12 cellular contexts compared by ENCODE assay signal in genomic region chr17:29048440-29049360, GRCh38. TPM values are rescaled to one million over a fixed set of nuclear protein-coding genes. Genes with fewer than 3 reads are reported as not detected.
A peak's percentile ranks its signal among the peaks of the same experiment; 100 is the strongest.
DNase-seq lines count a peak whose midpoint lies in the region; ATAC-seq and TF ChIP-seq lines count a peak whose summit lies in the region.
"Had no signal": no experiment of that assay in that cellular context is flagged by ENCODE, and none has a peak within 500 bp of the region (broad histone marks: within the 10 kb centered on the region; RNA-seq: fewer than 3 reads in every experiment).

No MANE protein-coding gene starts in this region.

- peaks cover 3 to 8% of the 10 kb centered on the region in 2 donors for H3K27me3 Mint-ChIP-seq in natural killer cell treated with Interleukin-12 subunit alpha and Interleukin-12 subunit beta and Interleukin-15 and Interleukin-18, amount 100 ng/mL, for 72 hours

- no peak overlapping the region for H3K18ac ChIP-seq in IMR-90 (ENCODE audit: low read depth, low read length)

- H3K27ac ChIP-seq in BLaER1 (peak overlapping the region; percentile 8; the same call in 1 of the 2 replicates), IMR-90 (ENCODE audit: insufficient read depth, low read length) (no peak overlapping the region)
- H3K27ac ChIP-seq: esophagus squamous epithelium had no signal

- no peak overlapping the region for H4K5ac ChIP-seq in IMR-90 (ENCODE audit: low read depth, low read length)

- H3K4me3 ChIP-seq in BLaER1 (no peak overlapping the region), IMR-90 (ENCODE audit: insufficient read depth, low read depth, low read length) (no peak overlapping the region)
- H3K4me3 ChIP-seq: esophagus squamous epithelium had no signal

- TF ChIP-seq RAD21 in IMR-90 (IDR thresholded peaks at IDR 0.05; ENCODE audit: low read length), result no peak

- H3K4me3 Mint-ChIP-seq in natural killer cell treated with Interleukin-12 subunit alpha and Interleukin-12 subunit beta and Interleukin-15 and Interleukin-18, amount 100 ng/mL, for 72 hours, result no peak overlapping the region

- H3K4ac ChIP-seq in IMR-90 (ENCODE audit: low read depth, low read length), result no peak overlapping the region

- no TSS peak for BruUV-seq in IMR-90 (replicated peaks; lab: Mats Ljungman, UMichigan)

- no peak overlapping the region for H2BK15ac ChIP-seq in IMR-90 (ENCODE audit: low read depth, low read length)

- CTCF ChIA-PET in IMR-90 (lab: Yijun Ruan, JAX), result interaction anchor here (0.6 kb wide), 1 partner anchor 14 kb away, joined by 4 read pairs; no protein-coding TSS in a partner anchor

- no peak overlapping the region for H2BK5ac ChIP-seq in IMR-90 (ENCODE audit: low read depth, low read length, poor library complexity, severe bottlenecking)

- POLR2A ChIA-PET in IMR-90 (lab: Charles Lee; ENCODE audit: unreplicated experiment), result no interaction called here

- ATAC-seq in IMR-90 (ENCODE audit: low read depth) (no peak; the same call in 1 of the 2 replicates), GM18868 (IDR thresholded peaks at IDR 0.05; ENCODE audit: unreplicated experiment) (no peak), HG03439 (IDR thresholded peaks at IDR 0.05; ENCODE audit: unreplicated experiment) (no peak)
- no peak for ATAC-seq in natural killer cell treated with Interleukin-12 subunit alpha and Interleukin-12 subunit beta and Interleukin-15 and Interleukin-18, amount 100 ng/mL, for 72 hours

- TF ChIP-seq POLR2A in IMR-90 (IDR thresholded peaks at IDR 0.05; ENCODE audit: low read depth, low read length), result no peak

- H3K27me3 ChIP-seq in BLaER1 (no peaks in the 10 kb centered on the region), IMR-90 (ENCODE audit: control insufficient read depth, insufficient read depth, low read length) (peaks cover 80% of the 10 kb centered on the region)

- H3K27ac Mint-ChIP-seq in natural killer cell treated with Interleukin-12 subunit alpha and Interleukin-12 subunit beta and Interleukin-15 and Interleukin-18, amount 100 ng/mL, for 72 hours, result no peak overlapping the region

- no peak overlapping the region for H2BK120ac ChIP-seq in IMR-90 (ENCODE audit: low read depth, low read length)

- no peak overlapping the region for H4K91ac ChIP-seq in IMR-90 (ENCODE audit: insufficient read depth, low read depth, low read length)

- H3K79me1 ChIP-seq in IMR-90 (ENCODE audit: low read depth in 1 of 2, low read length in 2 of 2), result no peaks in the 10 kb centered on the region

- H3K4me2 ChIP-seq in BLaER1 (peak overlapping the region; percentile 49), IMR-90 (ENCODE audit: low read depth, low read length) (no peak overlapping the region)

- no peak overlapping the region for H4K8ac ChIP-seq in IMR-90 (ENCODE audit: low read depth in 2 of 2, low read length in 2 of 2)

- H3K9me3 Mint-ChIP-seq in natural killer cell treated with Interleukin-12 subunit alpha and Interleukin-12 subunit beta and Interleukin-15 and Interleukin-18, amount 100 ng/mL, for 72 hours, result no peaks in the 10 kb centered on the region

- dilution Hi-C loops in IMR-90 (cut with HindIII; ENCODE audit: low sequenced_read_pairs, unreplicated experiment), result no loop called here

- H3K23ac ChIP-seq in IMR-90 (ENCODE audit: low read depth, low read length), result no peak overlapping the region

- no peak overlapping the region for H2AK5ac ChIP-seq in IMR-90 (ENCODE audit: low read depth, low read length)

- H3K4me1 Mint-ChIP-seq in natural killer cell treated with Interleukin-12 subunit alpha and Interleukin-12 subunit beta and Interleukin-15 and Interleukin-18, amount 100 ng/mL, for 72 hours (ENCODE audit: low read depth in 2 of 2), result peaks cover 3 to 6% of the 10 kb centered on the region in 2 donors

- H2AK9ac ChIP-seq in IMR-90 (replicated peaks; ENCODE audit: low read depth, low read length, poor library complexity), result no peak overlapping the region

- no peaks in the 10 kb centered on the region for H3K36me3 ChIP-seq in BLaER1
- no peaks in the 10 kb centered on the region for H3K36me3 ChIP-seq in IMR-90 (ENCODE audit: control insufficient read depth, insufficient read depth, low read length)
- H3K36me3 ChIP-seq: esophagus squamous epithelium had no signal

- H3K36me3 Mint-ChIP-seq in natural killer cell treated with Interleukin-12 subunit alpha and Interleukin-12 subunit beta and Interleukin-15 and Interleukin-18, amount 100 ng/mL, for 72 hours, result no peaks in the 10 kb centered on the region

- H3K9me1 ChIP-seq in IMR-90 (ENCODE audit: insufficient read depth, low read length), result peaks cover 2% of the 10 kb centered on the region; the same call in 1 of the 2 replicates

- H2BK20ac ChIP-seq in IMR-90 (ENCODE audit: low read depth, low read length), result no peak overlapping the region

- H3K9ac ChIP-seq in BLaER1 (peak overlapping the region; percentile 3; the same call in 1 of the 2 replicates), IMR-90 (ENCODE audit: low read depth, low read length) (no peak overlapping the region)

- H3K56ac ChIP-seq in IMR-90 (ENCODE audit: extremely low read depth, insufficient read depth, low read length), result no peak overlapping the region

- in situ Hi-C loops in IMR-90 (cut with MboI; ENCODE audit: low sequenced_read_pairs), result loop anchor here (10.0 kb wide), 1 partner anchor 56 kb away; no protein-coding TSS in a partner anchor

- no peak for TF ChIP-seq CTCF in IMR-90 (conservative IDR thresholded peaks at IDR 0.05; ENCODE audit: low read depth, low read length)

- DNase-seq in IMR-90 (peak; percentile 32), RPMI7951 (ENCODE audit: low read depth) (peak; percentile 97), kidney tubule cell (ENCODE audit: low spot score) (peak; percentile 59), middle frontal gyrus (ENCODE audit: extremely low spot score, low spot score) (no peak)
- DNase-seq in natural killer cell treated with Interleukin-12 subunit alpha and Interleukin-12 subunit beta and Interleukin-15 and Interleukin-18, amount 100 ng/mL, for 72 hours (ENCODE audit: low spot score), result no peak
- DNase-seq: amniotic stem cell, esophagus squamous epithelium, Right ventricle myocardium superior had no signal

- H3K4me1 ChIP-seq in BLaER1, result peaks cover 40% of the 10 kb centered on the region
- no peaks in the 10 kb centered on the region for H3K4me1 ChIP-seq in IMR-90 (ENCODE audit: control insufficient read depth, insufficient read depth, low read length)
- H3K4me1 ChIP-seq: esophagus squamous epithelium had no signal

- no peak overlapping the region for H3K14ac ChIP-seq in IMR-90 (replicated peaks; ENCODE audit: low read depth, low read length)

- H4K20me1 ChIP-seq in BLaER1, result no peaks in the 10 kb centered on the region
- no peaks in the 10 kb centered on the region for H4K20me1 ChIP-seq in IMR-90 (ENCODE audit: insufficient read depth, low read length)

- intact Hi-C loops in IMR-90 (cut with micrococcal nuclease), result loop anchor here (10.0 kb wide), 1 partner anchor 84 kb away; no protein-coding TSS in a partner anchor

- H3K9me3 ChIP-seq in BLaER1, result no peaks in the 10 kb centered on the region
- H3K9me3 ChIP-seq in IMR-90 (ENCODE audit: control insufficient read depth, insufficient read depth, low read length), result no peaks in the 10 kb centered on the region; the same call in 1 of the 2 replicates
- H3K9me3 ChIP-seq: esophagus squamous epithelium had no signal

- 40% methylated on average over 1 of the region's 10 CpGs; no CpG with 5 or more reads in 1 of the 2 experiments for WGBS in IMR-90 (ENCODE audit: extremely low coverage in 2 of 2, insufficient read length in 1 of 2), 2 experiments

- H2AFZ ChIP-seq in IMR-90 (replicated peaks; ENCODE audit: low read length, poor library complexity), result no peak overlapping the region

TF ChIP-seq in IMR-90, 13 proteins besides CTCF, POLR2A, EP300 and RAD21 (continues in another document):
- TF ChIP-seq MXI1 (IDR thresholded peaks at IDR 0.05; ENCODE audit: borderline replicate concordance, low read depth, low read length), result no peak
- TF ChIP-seq SMC3 (IDR thresholded peaks at IDR 0.05; ENCODE audit: low read depth, low read length), result no peak
- TF ChIP-seq ELK1 (IDR thresholded peaks at IDR 0.05; ENCODE audit: borderline replicate concordance, low read depth, low read length), result no peak
- TF ChIP-seq USF2 (IDR thresholded peaks at IDR 0.05; ENCODE audit: low read depth, low read length), result no peak
- TF ChIP-seq RFX5 (IDR thresholded peaks at IDR 0.05; ENCODE audit: low read depth, low read length), result no peak
- TF ChIP-seq CEBPB (IDR thresholded peaks at IDR 0.05; ENCODE audit: low read depth, low read length), result no peak
- TF ChIP-seq NFE2L2 (IDR thresholded peaks at IDR 0.05; ENCODE audit: low read depth, low read length), result no peak
- TF ChIP-seq CHD1 (IDR thresholded peaks at IDR 0.05; ENCODE audit: low read depth, low read length), result no peak

RNA-seq across cellular contexts. Expression of gene PIPOX, which starts 5.8 kb away (rescaled TPM):
- total RNA-seq in IMR-90 (2012; rRNA removed), result 1.1 and 1.3 TPM in 2 replicates
- polyA plus RNA-seq in IMR-90 (2012; rRNA removed), result 0.11 and 0.43 TPM in 2 replicates
- 0.11 and 0.62 TPM in 2 replicates for polyA plus RNA-seq in IMR-90 (2012; cell fraction: cytosol; rRNA removed)
- polyA plus RNA-seq in IMR-90 (2012; cell fraction: nucleus; rRNA removed; ENCODE audit: low replicate concordance), result 0.59 and 1.4 TPM in 2 replicates
- 10.0 and 11.7 TPM in 2 replicates for total RNA-seq in RPMI7951 (2014; rRNA removed; shearing (Covaris generic))
- total RNA-seq in natural killer cell treated with Interleukin-12 subunit alpha and Interleukin-12 subunit beta and Interleukin-15 and Interleukin-18, amount 100 ng/mL, for 72 hours, result 1 to 10 TPM; 3.2 to 5.0 TPM

RNA-seq across cellular contexts. Expression of gene SEZ6, which starts 42.9 kb away (rescaled TPM):
- total RNA-seq in IMR-90 (2012; rRNA removed), result not detected in 2 replicates
- not detected in 2 replicates for polyA plus RNA-seq in IMR-90 (2012; rRNA removed)
- not detected in 2 replicates for polyA plus RNA-seq in IMR-90 (2012; cell fraction: cytosol; rRNA removed)
- not detected in 2 replicates for polyA plus RNA-seq in IMR-90 (2012; cell fraction: nucleus; rRNA removed; ENCODE audit: low replicate concordance)
- total RNA-seq in RPMI7951 (2014; rRNA removed; shearing (Covaris generic)), result not detected in 2 replicates
- not detected for total RNA-seq in natural killer cell treated with Interleukin-12 subunit alpha and Interleukin-12 subunit beta and Interleukin-15 and Interleukin-18, amount 100 ng/mL, for 72 hours
- total RNA-seq: esophagus squamous epithelium, Right ventricle myocardium superior had no signal
- polyA plus RNA-seq: BJ had no signal

Comparison
In these comparisons a context has a peak if more than half of its experiments do, and no peak if none do; other contexts are left out.
1. DNase-seq: peak in IMR-90 (single experiment), RPMI7951 (single experiment) and kidney tubule cell (single experiment); none in natural killer cell treated with Interleukin-12 subunit alpha and Interleukin-12 subunit beta and Interleukin-15 and Interleukin-18, amount 100 ng/mL, for 72 hours (single experiment) and middle frontal gyrus (single experiment).